12 cellular contexts compared by ENCODE assay signal in genomic region chr2:75047907-75048625, GRCh38.
DNase-seq lines count a peak whose midpoint lies in the region; ATAC-seq lines count a peak whose summit lies in the region.
"Had no signal": no experiment of that assay in that cellular context is flagged by ENCODE, and none has a peak within 500 bp of the region (broad histone marks: within the 10 kb centered on the region; RNA-seq: fewer than 3 reads in every experiment).

No MANE protein-coding gene starts in this region.

- no peak for ATAC-seq in HG03520 (IDR thresholded peaks at IDR 0.05; ENCODE audit: unreplicated experiment)
- ATAC-seq in HG03108 (IDR thresholded peaks at IDR 0.05; ENCODE audit: unreplicated experiment), result no peak

- DNase-seq in DMS153 (lab: John Stamatoyannopoulos, UW) (peak; percentile 39), DMS153 treated with DMSO at 0.1 percent for 48 hours (lab: John Stamatoyannopoulos, UW; ENCODE audit: unreplicated experiment) (no peak), T1000 (lab: John Stamatoyannopoulos, UW) (peak; percentile 7), foreskin melanocyte (peak; percentile 74), stromal cell of bone marrow (ENCODE audit: low read depth) (peak; percentile 64), NCI-H2107 (lab: John Stamatoyannopoulos, UW) (no peak)
- DNase-seq: activated CD4-positive, alpha-beta T cell treated with anti-CD3 and anti-CD28 coated beads for 1 hour; NCI-H2029 treated with DMSO at 0.1 percent for 48 hours; stimulated activated CD4-positive, alpha-beta T cell treated with anti-CD3 and anti-CD28 coated beads, Interleukin-4, amount 100 ng/mL, for 1 hour; substantia nigra had no signal

Comparison
In these comparisons a context has a peak if more than half of its experiments do, and no peak if none do; other contexts are left out.
1. DNase-seq: peak in DMS153 (single experiment), T1000 (single experiment), foreskin melanocyte (single experiment) and stromal cell of bone marrow (single experiment); none in DMS153 treated with DMSO at 0.1 percent for 48 hours (single experiment) and NCI-H2107 (single experiment).